ENCODE assay signal across 8 cellular contexts in genomic region chr5:180806351-180807011, GRCh38. TPM values are rescaled to one million over a fixed set of nuclear protein-coding genes. Genes with fewer than 3 reads are reported as not detected.
DNase-seq lines count a peak whose midpoint lies in the region; ATAC-seq and TF ChIP-seq lines count a peak whose summit lies in the region.

No MANE protein-coding gene starts in this region.

- H3K4me1 ChIP-seq in left ventricle myocardium inferior (peaks cover 89% of the 10 kb centered on the region), ascending aorta (peaks cover 21 to 55% of the 10 kb centered on the region in 2 donors), mononuclear cell (ENCODE audit: insufficient read depth, low read length) (peaks cover 72% of the 10 kb centered on the region), vagina (peaks cover 77% of the 10 kb centered on the region)

- H3K4me3 ChIP-seq in left ventricle myocardium inferior = peak overlapping the region; percentile 77
- H3K4me3 ChIP-seq in ascending aorta = peak overlapping the region; percentile 3 to 70
- H3K4me3 ChIP-seq in mononuclear cell (ENCODE audit: low read length) = peak overlapping the region; percentile 6
- peak overlapping the region; percentile 2 to 73 for H3K4me3 ChIP-seq in vagina
- no peak overlapping the region for H3K4me3 ChIP-seq in H7 (ENCODE audit: insufficient read depth, low read depth, low read length)

- no peak for TF ChIP-seq CTCF in left ventricle myocardium inferior (IDR thresholded peaks at IDR 0.05; ENCODE audit: borderline replicate concordance)
- TF ChIP-seq CTCF in ascending aorta (IDR thresholded peaks at IDR 0.05) = no peak
- no peak for TF ChIP-seq CTCF in vagina (IDR thresholded peaks at IDR 0.05)

- intact Hi-C loops in left ventricle myocardium inferior (cut with micrococcal nuclease) = no loop called here
- intact Hi-C loops in Right ventricle myocardium inferior (cut with DNase I) = no loop called here
- intact Hi-C loops in ascending aorta (cut with DNase I) = loop anchor here (5.0 to 10.0 kb wide), 3 partner anchors 452 to 512 kb away; partner anchors contain the start of genes GFPT2, MAPK9 and TRIM52
- intact Hi-C loops in vagina (cut with DNase I) = loop anchor here (10.0 kb wide), 1 partner anchor 388 kb away; no protein-coding TSS in a partner anchor

- H3K27ac ChIP-seq in left ventricle myocardium inferior (replicated peaks) (peak overlapping the region; percentile 100), ascending aorta (peak overlapping the region; percentile 93 to 97), vagina (peak overlapping the region; percentile 99)

- ATAC-seq in Right ventricle myocardium inferior = no peak
- ATAC-seq in HG03095 (IDR thresholded peaks at IDR 0.05; ENCODE audit: unreplicated experiment) = no peak

- H3K9me3 ChIP-seq in left ventricle myocardium inferior (replicated peaks) = no peaks in the 10 kb centered on the region
- H3K9me3 ChIP-seq in ascending aorta = no peaks in the 10 kb centered on the region
- no peaks in the 10 kb centered on the region for H3K9me3 ChIP-seq in mononuclear cell (ENCODE audit: low read depth, low read length)
- no peaks in the 10 kb centered on the region for H3K9me3 ChIP-seq in vagina

- no peak for TF ChIP-seq POLR2A in vagina (IDR thresholded peaks at IDR 0.05)

- H3K36me3 ChIP-seq in left ventricle myocardium inferior = peaks cover 12% of the 10 kb centered on the region
- H3K36me3 ChIP-seq in ascending aorta = no peaks in the 10 kb centered on the region
- no peaks in the 10 kb centered on the region for H3K36me3 ChIP-seq in vagina
- H3K36me3 ChIP-seq in H7 (replicated peaks; ENCODE audit: control insufficient read depth, insufficient read depth, low read length) = no peaks in the 10 kb centered on the region; the same call in 1 of the 2 replicates

- H3K27me3 ChIP-seq in left ventricle myocardium inferior (ENCODE audit: low read depth) = no peaks in the 10 kb centered on the region
- no peaks in the 10 kb centered on the region for H3K27me3 ChIP-seq in ascending aorta
- no peaks in the 10 kb centered on the region for H3K27me3 ChIP-seq in mononuclear cell (ENCODE audit: insufficient read depth, low read length)
- no peaks in the 10 kb centered on the region for H3K27me3 ChIP-seq in vagina
- no peaks in the 10 kb centered on the region for H3K27me3 ChIP-seq in H7 (ENCODE audit: control insufficient read depth, insufficient read depth, low read length)

- DNase-seq in left ventricle myocardium inferior (no peak), Right ventricle myocardium inferior (ENCODE audit: missing footprints) (no peak), ascending aorta (ENCODE audit: low spot score in 2 of 2) (peak in 1 of 2 donors; percentile 64), vagina (ENCODE audit: extremely low spot score in 2 of 2) (no peak), H7 (no peak), DMS79 treated with DMSO at 0.1 percent for 48 hours (lab: John Stamatoyannopoulos, UW) (no peak)

RNA-seq across cellular contexts. Expression of gene MGAT1, which starts 3.9 kb away (rescaled TPM):
- total RNA-seq in left ventricle myocardium inferior = 60.4 TPM
- total RNA-seq in Right ventricle myocardium inferior = 76.0 TPM
- 257 TPM for total RNA-seq in ascending aorta
- total RNA-seq in mononuclear cell = 119 TPM
- 152 TPM for total RNA-seq in vagina
- total RNA-seq in H7 (2014; rRNA removed; shearing (Covaris generic)) = 76.1 and 77.8 TPM in 2 replicates

RNA-seq across cellular contexts. Expression of gene ZFP62, which starts 54.6 kb away (rescaled TPM):
- total RNA-seq in left ventricle myocardium inferior (15.9 TPM), Right ventricle myocardium inferior (14.7 TPM), ascending aorta (1.8 TPM), mononuclear cell (9.4 TPM), vagina (22.3 TPM)
- 20.6 and 31.1 TPM in 2 replicates for total RNA-seq in H7 (2014; rRNA removed; shearing (Covaris generic))

Comparison
In these comparisons a context has a peak if more than half of its experiments do, and no peak if none do; other contexts are left out.
1. intact Hi-C loops: an anchor here in ascending aorta (5.0 to 10.0 kb wide) and vagina (10.0 kb wide); none called in left ventricle myocardium inferior and Right ventricle myocardium inferior.